23 cellular contexts compared by ENCODE assay signal in genomic region chr10:21060626-21061025, GRCh38.
"Had no signal": no experiment of that assay in that cellular context is flagged by ENCODE, and none has a peak within 500 bp of the region (broad histone marks: within the 10 kb centered on the region; RNA-seq: fewer than 3 reads in every experiment).

No MANE protein-coding gene starts in this region.

- H3K9ac ChIP-seq: parathyroid adenoma had no signal

- H3K36me3 ChIP-seq: esophagus squamous epithelium, lower lobe of right lung, thoracic aorta, transverse colon, upper lobe of right lung, uterus had no signal

- H3K27ac ChIP-seq: coronary artery, esophagus squamous epithelium, lower lobe of right lung, parathyroid adenoma, thoracic aorta, transverse colon, upper lobe of right lung, uterus had no signal

- H3K27ac Mint-ChIP-seq: immature natural killer cell; natural killer cell; progenitor cell of endocrine pancreas; stimulated activated memory B cell treated with anti-CD40 and anti-IgM and Interleukin-4, amounts not matched to agents 10 μg/mL and 1 μg/mL and 100 μg/mL, for 72 hours; stimulated activated naive CD8-positive, alpha-beta T cell treated with anti-CD3 and anti-CD28 coated beads, Interleukin-15, Interleukin-2, amounts not matched to agents 100 ng/mL and 50 ng/mL, for 24 hours had no signal

- FAIRE-seq: endothelial cell of umbilical vein, keratinocyte had no signal

- H3K4me1 ChIP-seq: esophagus squamous epithelium, transverse colon, upper lobe of right lung, uterus had no signal

- H3K9me3 ChIP-seq: uterus had no signal

- H3K36me3 Mint-ChIP-seq: immature natural killer cell; natural killer cell; stimulated activated memory B cell treated with anti-CD40 and anti-IgM and Interleukin-4, amounts not matched to agents 10 μg/mL and 1 μg/mL and 100 μg/mL, for 72 hours had no signal

- ATAC-seq: left ventricle myocardium superior; lower lobe of right lung; natural killer cell; sciatic nerve; stimulated activated memory B cell treated with anti-CD40 and anti-IgM and Interleukin-4, amounts not matched to agents 10 μg/mL and 1 μg/mL and 100 μg/mL, for 72 hours; upper lobe of right lung had no signal

- H3K27me3 Mint-ChIP-seq: progenitor cell of endocrine pancreas; stimulated activated naive CD8-positive, alpha-beta T cell treated with anti-CD3 and anti-CD28 coated beads, Interleukin-15, Interleukin-2, amounts not matched to agents 100 ng/mL and 50 ng/mL, for 24 hours had no signal

- H3K4me3 ChIP-seq: coronary artery, esophagus squamous epithelium, lower lobe of right lung, thoracic aorta, transverse colon, upper lobe of right lung, uterus had no signal

- H3K4me1 Mint-ChIP-seq: immature natural killer cell; neural crest cell; stimulated activated memory B cell treated with anti-CD40 and anti-IgM and Interleukin-4, amounts not matched to agents 10 μg/mL and 1 μg/mL and 100 μg/mL, for 72 hours had no signal

- DNase-seq: dermis blood vessel endothelial cell; effector memory CD4-positive, alpha-beta T cell; erythroblast; esophagus squamous epithelium; hypothalamus; immature natural killer cell; left ventricle myocardium superior; lower lobe of right lung; natural killer cell; stimulated activated CD4-positive, alpha-beta T cell treated with anti-CD3 and anti-CD28 coated beads, Interleukin-4, amount 100 ng/mL, for 4 hours; transverse colon; upper lobe of right lung; uterus had no signal

- H2AFZ ChIP-seq: parathyroid adenoma had no signal

- H3K4me3 Mint-ChIP-seq: immature natural killer cell; natural killer cell; neural crest cell; stimulated activated memory B cell treated with anti-CD40 and anti-IgM and Interleukin-4, amounts not matched to agents 10 μg/mL and 1 μg/mL and 100 μg/mL, for 72 hours; stimulated activated naive CD8-positive, alpha-beta T cell treated with anti-CD3 and anti-CD28 coated beads, Interleukin-15, Interleukin-2, amounts not matched to agents 100 ng/mL and 50 ng/mL, for 24 hours had no signal

- H3K27me3 ChIP-seq: esophagus squamous epithelium, transverse colon, upper lobe of right lung, uterus had no signal
